Comparison of ENCODE assay signal across 12 cellular contexts in genomic region chr9:89489548-89490527, GRCh38. TPM values are rescaled to one million over a fixed set of nuclear protein-coding genes. Genes with fewer than 3 reads are reported as not detected.
DNase-seq lines count a peak whose midpoint lies in the region; ATAC-seq lines count a peak whose summit lies in the region.
"Had no signal": no experiment of that assay in that cellular context is flagged by ENCODE, and none has a peak within 500 bp of the region (broad histone marks: within the 10 kb centered on the region; RNA-seq: fewer than 3 reads in every experiment).

No MANE protein-coding gene starts in this region.

- no peaks in the 10 kb centered on the region for H3K27me3 ChIP-seq in effector memory CD4-positive, alpha-beta T cell (replicated peaks; ENCODE audit: control insufficient read depth, insufficient read depth, low read length, poor library complexity, severe bottlenecking)

- H3K9me3 ChIP-seq in effector memory CD4-positive, alpha-beta T cell (ENCODE audit: control insufficient read depth, low read length): no peaks in the 10 kb centered on the region

- H3K36me3 Mint-ChIP-seq in activated CD4-positive, alpha-beta memory T cell treated with anti-CD3 and anti-CD28 coated beads, Interleukin-2, amount 10 ng/mL, durations not matched to agents 7 days and 5 days (ENCODE audit: low read depth): peaks cover 69% of the 10 kb centered on the region
- peaks cover 51% of the 10 kb centered on the region for H3K36me3 Mint-ChIP-seq in stimulated activated memory B cell treated with anti-CD40 and anti-IgM and Interleukin-4, amounts not matched to agents 10 μg/mL and 1 μg/mL and 100 μg/mL, for 72 hours

- peak overlapping the region; percentile 59 for H3K27ac ChIP-seq in effector memory CD4-positive, alpha-beta T cell (ENCODE audit: insufficient read depth, low read length, poor library complexity, severe bottlenecking)
- H3K27ac ChIP-seq: epithelial cell of prostate, WERI-Rb-1 had no signal

- peaks cover 68% of the 10 kb centered on the region for H3K4me1 ChIP-seq in effector memory CD4-positive, alpha-beta T cell (ENCODE audit: control insufficient read depth, insufficient read depth, low read length, poor library complexity, severe bottlenecking)

- H3K4me1 Mint-ChIP-seq in activated CD4-positive, alpha-beta memory T cell treated with anti-CD3 and anti-CD28 coated beads, Interleukin-2, amount 10 ng/mL, durations not matched to agents 7 days and 5 days: peaks cover 95% of the 10 kb centered on the region
- H3K4me1 Mint-ChIP-seq in stimulated activated memory B cell treated with anti-CD40 and anti-IgM and Interleukin-4, amounts not matched to agents 10 μg/mL and 1 μg/mL and 100 μg/mL, for 72 hours: peaks cover 97% of the 10 kb centered on the region

- peak; percentile 66 to 75 for ATAC-seq in activated CD4-positive, CD25-positive, alpha-beta regulatory T cell treated with anti-CD3 and anti-CD28 coated beads, Interleukin-2, amount 50 U/mL, for 24 hours
- ATAC-seq in stimulated activated memory B cell treated with anti-CD40 and anti-IgM and Interleukin-4, amounts not matched to agents 10 μg/mL and 1 μg/mL and 100 μg/mL, for 72 hours: peak; percentile 55

- POLR2A ChIA-PET in activated CD4-positive, alpha-beta memory T cell treated with anti-CD3 and anti-CD28 coated beads, Interleukin-2, amount 10 ng/mL, durations not matched to agents 7 days and 5 days (lab: Charles Lee): interaction anchor here (0.7 to 3.1 kb wide), 25 partner anchors 8 to 178 kb away, joined by 3 to 15 read pairs (median 4); no protein-coding TSS in a partner anchor

- H3K27me3 Mint-ChIP-seq in activated CD4-positive, alpha-beta memory T cell treated with anti-CD3 and anti-CD28 coated beads, Interleukin-2, amount 10 ng/mL, durations not matched to agents 7 days and 5 days: no peaks in the 10 kb centered on the region
- no peaks in the 10 kb centered on the region for H3K27me3 Mint-ChIP-seq in stimulated activated memory B cell treated with anti-CD40 and anti-IgM and Interleukin-4, amounts not matched to agents 10 μg/mL and 1 μg/mL and 100 μg/mL, for 72 hours

- H3K36me3 ChIP-seq in effector memory CD4-positive, alpha-beta T cell (ENCODE audit: control insufficient read depth, insufficient read depth, low read length): no peaks in the 10 kb centered on the region
- H3K36me3 ChIP-seq: WERI-Rb-1 had no signal

- peak overlapping the region; percentile 61 for H3K4me3 Mint-ChIP-seq in activated CD4-positive, alpha-beta memory T cell treated with anti-CD3 and anti-CD28 coated beads, Interleukin-2, amount 10 ng/mL, durations not matched to agents 7 days and 5 days
- no peak overlapping the region for H3K4me3 Mint-ChIP-seq in stimulated activated memory B cell treated with anti-CD40 and anti-IgM and Interleukin-4, amounts not matched to agents 10 μg/mL and 1 μg/mL and 100 μg/mL, for 72 hours

- H3K4me3 ChIP-seq in effector memory CD4-positive, alpha-beta T cell (ENCODE audit: insufficient read depth, low read depth, low read length, poor library complexity, severe bottlenecking): peak overlapping the region; percentile 14

- no peaks in the 10 kb centered on the region for H3K9me3 Mint-ChIP-seq in activated CD4-positive, alpha-beta memory T cell treated with anti-CD3 and anti-CD28 coated beads, Interleukin-2, amount 10 ng/mL, durations not matched to agents 7 days and 5 days
- no peaks in the 10 kb centered on the region for H3K9me3 Mint-ChIP-seq in stimulated activated memory B cell treated with anti-CD40 and anti-IgM and Interleukin-4, amounts not matched to agents 10 μg/mL and 1 μg/mL and 100 μg/mL, for 72 hours

- peak overlapping the region; percentile 87 for H3K27ac Mint-ChIP-seq in activated CD4-positive, alpha-beta memory T cell treated with anti-CD3 and anti-CD28 coated beads, Interleukin-2, amount 10 ng/mL, durations not matched to agents 7 days and 5 days
- H3K27ac Mint-ChIP-seq in stimulated activated memory B cell treated with anti-CD40 and anti-IgM and Interleukin-4, amounts not matched to agents 10 μg/mL and 1 μg/mL and 100 μg/mL, for 72 hours: peak overlapping the region; percentile 52

- CTCF ChIA-PET in activated CD4-positive, alpha-beta memory T cell treated with anti-CD3 and anti-CD28 coated beads, Interleukin-2, amount 10 ng/mL, durations not matched to agents 7 days and 5 days (lab: Charles Lee): interaction anchor here (0.7 to 6.8 kb wide), 9 partner anchors 10 to 171 kb away, joined by 3 to 60 read pairs (median 5); partner anchors contain the start of gene SECISBP2

- DNase-seq in activated CD4-positive, CD25-positive, alpha-beta regulatory T cell (lab: John Stamatoyannopoulos, UW): no peak
- DNase-seq in activated CD4-positive, alpha-beta memory T cell treated with anti-CD3 and anti-CD28 coated beads, Interleukin-2, amount 10 ng/mL, durations not matched to agents 7 days and 5 days: no peak
- DNase-seq in effector memory CD4-positive, alpha-beta T cell: no peak
- DNase-seq in SKM-1 (lab: John Stamatoyannopoulos, UW; ENCODE audit: unreplicated experiment) (no peak), LoVo (ENCODE audit: low spot score) (no peak), OCI-M1 (lab: John Stamatoyannopoulos, UW) (no peak)
- DNase-seq: amygdala, RPMI8226, WERI-Rb-1 had no signal

RNA-seq across cellular contexts. Expression of gene SEMA4D, which starts 8.1 kb away (rescaled TPM):
- total RNA-seq in activated CD4-positive, alpha-beta memory T cell treated with anti-CD3 and anti-CD28 coated beads, Interleukin-2, amount 10 ng/mL, durations not matched to agents 7 days and 5 days: 100 to 1,000 TPM; 339 to 350 TPM
